ENCODE assay signal across 13 cellular contexts in the genomic region with DNA sequence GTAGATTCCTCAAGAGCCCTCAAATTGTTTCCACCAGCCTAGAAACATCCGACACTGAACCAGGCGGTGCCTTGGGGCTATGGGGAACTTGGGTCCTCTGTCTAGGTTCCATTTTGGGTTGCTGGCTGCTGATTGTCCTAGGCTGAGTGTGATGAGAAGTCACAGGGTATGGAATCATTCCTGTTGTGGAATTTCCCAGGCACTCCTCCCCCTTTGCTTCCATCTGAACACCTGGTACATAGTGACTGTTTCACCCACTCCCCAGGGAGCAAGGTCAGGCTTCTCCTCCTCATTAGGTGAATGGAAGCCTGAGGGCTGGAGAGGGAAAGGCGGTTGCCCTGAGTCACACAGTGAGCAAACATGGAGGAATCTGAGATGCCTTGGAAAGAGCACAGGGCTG. TPM values are rescaled to one million over a fixed set of nuclear protein-coding genes. Genes with fewer than 3 reads are reported as not detected.
DNase-seq lines count a peak whose midpoint lies in the region; ATAC-seq, FAIRE-seq and TF ChIP-seq lines count a peak whose summit lies in the region.
"Had no signal": no experiment of that assay in that cellular context is flagged by ENCODE, and none has a peak within 500 bp of the region (broad histone marks: within the 10 kb centered on the region; RNA-seq: fewer than 3 reads in every experiment).

No MANE protein-coding gene starts in this region.

- H3K36me3 ChIP-seq in SK-N-SH (replicated peaks in 1 of 2; ENCODE audit: control insufficient read depth in 1 of 2, insufficient read depth in 2 of 2, low read length in 1 of 2) (peaks cover 7 to 9% of the 10 kb centered on the region in 2 experiments), keratinocyte (ENCODE audit: control insufficient read depth in 2 of 2, extremely low read depth in 1 of 2, insufficient read depth in 2 of 2, low read length in 2 of 2) (peaks cover 4 to 8% of the 10 kb centered on the region in 2 experiments)
- H3K36me3 ChIP-seq: prostate gland had no signal

- H3K27me3 ChIP-seq in SK-N-SH (ENCODE audit: insufficient read depth), result no peaks in the 10 kb centered on the region
- no peaks in the 10 kb centered on the region for H3K27me3 ChIP-seq in keratinocyte (ENCODE audit: control insufficient read depth, extremely low read depth, insufficient read depth, low read length)

- CTCF ChIA-PET in SK-N-SH (lab: Yijun Ruan, JAX), result interaction anchor here (1.0 to 6.7 kb wide), 6 partner anchors 14 to 167 kb away, joined by 3 to 51 read pairs (median 4); no protein-coding TSS in a partner anchor

- dilution Hi-C loops in keratinocyte (cut with MboI; ENCODE audit: extremely low pct_ligation_motif_present, low sequenced_read_pairs), result no loop called here

- H3K4me1 ChIP-seq in SK-N-SH (ENCODE audit: control insufficient read depth in 1 of 2, insufficient read depth in 2 of 2, low read depth in 1 of 2, low read length in 1 of 2) (peaks cover 47 to 53% of the 10 kb centered on the region in 2 experiments), keratinocyte (ENCODE audit: control insufficient read depth, extremely low read depth, insufficient read depth, low read length) (peaks cover 36% of the 10 kb centered on the region)

- no peaks in the 10 kb centered on the region for H3K9me2 ChIP-seq in SK-N-SH

- no peak for DNase-seq in SK-N-SH
- peak; percentile 42 for DNase-seq in T1000 (lab: John Stamatoyannopoulos, UW)
- DNase-seq in keratinocyte (ENCODE audit: low read depth, low spot score), result peak; percentile 96
- DNase-seq in globus pallidus (ENCODE audit: low spot score), result no peak
- no peak for DNase-seq in hepatic stellate cell (ENCODE audit: low spot score)
- DNase-seq in NOMO-1 (lab: John Stamatoyannopoulos, UW; ENCODE audit: unreplicated experiment in 2 of 2), result no peak
- no peak for DNase-seq in HUDEP-2 (lab: John Stamatoyannopoulos, UW; ENCODE audit: unreplicated experiment in 76 of 76)
- DNase-seq: activated CD8-positive, alpha-beta memory T cell treated with anti-CD3 and anti-CD28 coated beads, Interleukin-2, amount 10 ng/mL, durations not matched to agents 7 days and 5 days; activated naive CD8-positive, alpha-beta T cell treated with anti-CD3 and anti-CD28 coated beads, Interleukin-2, amount 10 ng/mL, durations not matched to agents 7 days and 5 days; DMS79 treated with DMSO at 0.1 percent for 48 hours; NCI-H1694 treated with DMSO at 0.1 percent for 48 hours had no signal

- TF ChIP-seq EP300 in SK-N-SH (IDR thresholded peaks at IDR 0.05; ENCODE audit: borderline replicate concordance in 1 of 2, low read depth in 1 of 2, low read length in 1 of 2), result no peak

- peaks cover 6% of the 10 kb centered on the region; the same call in 1 of the 2 replicates for H4K20me1 ChIP-seq in SK-N-SH (ENCODE audit: insufficient read depth)
- no peaks in the 10 kb centered on the region for H4K20me1 ChIP-seq in keratinocyte (ENCODE audit: control insufficient read depth, extremely low read depth, insufficient read depth, low read length)

- H3F3A ChIP-seq in SK-N-SH (replicated peaks; ENCODE audit: insufficient read depth), result peaks cover 2% of the 10 kb centered on the region

- TF ChIP-seq CTCF in SK-N-SH (IDR thresholded peaks at IDR 0.05), result no peak
- TF ChIP-seq CTCF in keratinocyte (optimal IDR thresholded peaks at IDR 0.05 in 1 of 3, IDR thresholded peaks at IDR 0.05 in 1 of 3, conservative IDR thresholded peaks at IDR 0.05 in 1 of 3; ENCODE audit: extremely low read depth in 1 of 3, insufficient read depth in 2 of 3, low read length in 3 of 3), result no peak

- H3K4me2 ChIP-seq in SK-N-SH (peak overlapping the region; percentile 99), keratinocyte (ENCODE audit: control insufficient read depth, extremely low read depth, insufficient read depth, low read depth, low read length) (peak overlapping the region; percentile 64)

- WGBS in SK-N-SH (ENCODE audit: low lambda C conversion rate), result 68% methylated on average over 3 of the region's 3 CpGs

- TF ChIP-seq RAD21 in SK-N-SH (IDR thresholded peaks at IDR 0.05; ENCODE audit: low read length), result no peak

- no peak for ATAC-seq in SK-N-SH treated with all-trans-retinoic acid at 6 μM for 48 hours
- ATAC-seq: activated CD8-positive, alpha-beta memory T cell treated with anti-CD3 and anti-CD28 coated beads, Interleukin-2, amount 10 ng/mL, durations not matched to agents 7 days and 5 days had no signal

- H3K9me3 ChIP-seq in SK-N-SH (no peaks in the 10 kb centered on the region), keratinocyte (ENCODE audit: control insufficient read depth, low read depth, low read length) (no peaks in the 10 kb centered on the region)
- H3K9me3 ChIP-seq: prostate gland had no signal

- no peak overlapping the region for H3K9ac ChIP-seq in SK-N-SH
- peak overlapping the region; percentile 71 for H3K9ac ChIP-seq in keratinocyte (ENCODE audit: control insufficient read depth, extremely low read depth, insufficient read depth, low read length)

- H2AFZ ChIP-seq in SK-N-SH (ENCODE audit: low read depth) (no peak overlapping the region), keratinocyte (ENCODE audit: control insufficient read depth, low read length) (no peak overlapping the region)

- POLR2A ChIA-PET in SK-N-SH (lab: Yijun Ruan, JAX), result interaction anchor here (1.4 kb wide), 1 partner anchor 11 kb away, joined by 4 read pairs; no protein-coding TSS in a partner anchor

- peak overlapping the region; percentile 50 to 67 for H3K27ac ChIP-seq in SK-N-SH (ENCODE audit: low read depth in 2 of 2, low read length in 1 of 2)
- H3K27ac ChIP-seq in keratinocyte (ENCODE audit: control insufficient read depth, insufficient read depth, low read length), result peak overlapping the region; percentile 94
- H3K27ac ChIP-seq: prostate gland had no signal

- peaks cover 88% of the 10 kb centered on the region for H3K79me2 ChIP-seq in SK-N-SH (ENCODE audit: insufficient read depth)
- H3K79me2 ChIP-seq in keratinocyte (ENCODE audit: control insufficient read depth, insufficient read depth, low read length), result peaks cover 27% of the 10 kb centered on the region

- H3K9me1 ChIP-seq in keratinocyte (ENCODE audit: control insufficient read depth, extremely low read depth, insufficient read depth, low read length), result no peaks in the 10 kb centered on the region

- H3K4me3 ChIP-seq in SK-N-SH (ENCODE audit: low read depth in 2 of 2, low read length in 1 of 2), result peak overlapping the region; percentile 7 to 24; a peak in 3 of 4 replicates
- peak overlapping the region in 1 of 3 experiments; percentile 0 for H3K4me3 ChIP-seq in keratinocyte (ENCODE audit: control insufficient read depth in 2 of 3, extremely low read depth in 1 of 3, insufficient read depth in 2 of 3, low read depth in 1 of 3, low read length in 3 of 3)
- H3K4me3 ChIP-seq: prostate gland had no signal

- FAIRE-seq in keratinocyte (lab: Jason Lieb, UNC), result peak; percentile 99

TF ChIP-seq in SK-N-SH, 30 proteins besides CTCF, POLR2A, EP300 and RAD21:
- TF ChIP-seq, protein P1, sequence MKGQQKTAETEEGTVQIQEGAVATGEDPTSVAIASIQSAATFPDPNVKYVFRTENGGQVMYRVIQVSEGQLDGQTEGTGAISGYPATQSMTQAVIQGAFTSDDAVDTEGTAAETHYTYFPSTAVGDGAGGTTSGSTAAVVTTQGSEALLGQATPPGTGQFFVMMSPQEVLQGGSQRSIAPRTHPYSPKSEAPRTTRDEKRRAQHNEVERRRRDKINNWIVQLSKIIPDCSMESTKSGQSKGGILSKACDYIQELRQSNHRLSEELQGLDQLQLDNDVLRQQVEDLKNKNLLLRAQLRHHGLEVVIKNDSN (IDR thresholded peaks at IDR 0.05; ENCODE audit: borderline replicate concordance, low read depth), result no peak
- peak; percentile 46; the same call in 1 of the 2 replicates for TF ChIP-seq FOSL2 (IDR thresholded peaks at IDR 0.05; ENCODE audit: borderline replicate concordance, low read depth)
TF ChIP-seq in SK-N-SH: peak in this region for 1.

TF ChIP-seq in SK-N-SH treated with all-trans-retinoic acid at 6 μM for 48 hours, 23 proteins besides CTCF, POLR2A, EP300 and RAD21 (continues in another document):
- TF ChIP-seq PATZ1 (CRISPR knock-in tag; IDR thresholded peaks at IDR 0.05; ENCODE audit: borderline replicate concordance), result no peak

RNA-seq across cellular contexts. Expression of gene KIF3C, which starts 4.5 kb away (rescaled TPM):
- polyA plus RNA-seq in SK-N-SH (2012; rRNA removed) (18.6 and 29.5 TPM in 2 replicates), keratinocyte (6.5 to 8.4 TPM (median 7.4 TPM) in 3 replicates)
- 21.2 and 22.1 TPM in 2 replicates for polyA plus RNA-seq in SK-N-SH (2012; cell fraction: cytosol; rRNA removed)
- 14.0 and 19.1 TPM in 2 replicates for polyA plus RNA-seq in SK-N-SH (2012; cell fraction: nucleus; rRNA removed)
- 13.4 TPM for polyA plus RNA-seq in keratinocyte (2011; ENCODE audit: low read depth)
- 7.0 and 10.3 TPM in 2 replicates for polyA plus RNA-seq in keratinocyte (2011; cell fraction: cytosol; rRNA removed)
- 9.9 and 11.9 TPM in 2 replicates for polyA plus RNA-seq in keratinocyte (2011; cell fraction: nucleus; rRNA removed)
- 5.7 and 20.9 TPM in 2 replicates for polyA plus RNA-seq in keratinocyte (2012; ENCODE audit: low replicate concordance)
- polyA minus RNA-seq in keratinocyte, result 9.7 to 24.6 TPM (median 10.8 TPM) in 3 replicates
- polyA minus RNA-seq in keratinocyte (2011; cell fraction: cytosol; rRNA and poly(A)+ RNA removed), result 15.9 TPM
- 10.2 and 13.2 TPM in 2 replicates for polyA minus RNA-seq in keratinocyte (2011; cell fraction: nucleus; rRNA and poly(A)+ RNA removed)

RNA-seq across cellular contexts. Expression of gene RAB10, which starts 56.1 kb away (rescaled TPM):
- polyA plus RNA-seq in SK-N-SH (2012; rRNA removed), result 47.5 and 57.5 TPM in 2 replicates
- 67.5 and 114 TPM in 2 replicates for polyA plus RNA-seq in SK-N-SH (2012; cell fraction: cytosol; rRNA removed)
- polyA plus RNA-seq in SK-N-SH (2012; cell fraction: nucleus; rRNA removed), result 40.9 and 56.5 TPM in 2 replicates
- 139 to 252 TPM (median 161 TPM) in 3 replicates for polyA plus RNA-seq in keratinocyte
- polyA plus RNA-seq in keratinocyte (2011; ENCODE audit: low read depth), result 328 TPM
- 225 and 344 TPM in 2 replicates for polyA plus RNA-seq in keratinocyte (2011; cell fraction: cytosol; rRNA removed)
- 141 and 287 TPM in 2 replicates for polyA plus RNA-seq in keratinocyte (2011; cell fraction: nucleus; rRNA removed)
- polyA plus RNA-seq in keratinocyte (2012; ENCODE audit: low replicate concordance), result 176 and 274 TPM in 2 replicates
- polyA minus RNA-seq in keratinocyte, result 27.3 to 149 TPM (median 105 TPM) in 3 replicates
- 202 TPM for polyA minus RNA-seq in keratinocyte (2011; cell fraction: cytosol; rRNA and poly(A)+ RNA removed)
- 73.4 and 110 TPM in 2 replicates for polyA minus RNA-seq in keratinocyte (2011; cell fraction: nucleus; rRNA and poly(A)+ RNA removed)

Comparison
In these comparisons a context has a peak if more than half of its experiments do, and no peak if none do; other contexts are left out.
1. DNase-seq: peak in T1000 (single experiment) and keratinocyte (single experiment); none in SK-N-SH (single experiment), globus pallidus (single experiment), hepatic stellate cell (single experiment), NOMO-1 (0 of 2) and HUDEP-2 (0 of 76).